In genomic region chrX:155216179-155216939, GRCh38 we compare ENCODE assay signal across 1 cellular context.
TF ChIP-seq lines count a peak whose summit lies in the region.

Gene VBP1 (plus strand): TSS chrX:155216460. CDS start chrX:155216483, 23 bp downstream.

TF ChIP-seq in H1, 55 proteins besides CTCF, POLR2A, EP300 and RAD21 (continued from another document):
- peak; percentile 82; the same call in 1 of the 2 replicates for TF ChIP-seq SP1 (IDR thresholded peaks at IDR 0.05; ENCODE audit: low read depth, low read length)
- TF ChIP-seq GTF2F1 (IDR thresholded peaks at IDR 0.05; ENCODE audit: borderline replicate concordance, low read depth, low read length), result no peak
- no peak for TF ChIP-seq CEBPB (IDR thresholded peaks at IDR 0.05; ENCODE audit: low read depth, low read length)
- no peak for TF ChIP-seq ZNF274 (IDR thresholded peaks at IDR 0.05; ENCODE audit: borderline replicate concordance, extremely low read depth, low read length)
- no peak for TF ChIP-seq HDAC2 (IDR thresholded peaks at IDR 0.05; ENCODE audit: borderline replicate concordance in 1 of 2, low read depth in 2 of 2, low read length in 2 of 2)
- TF ChIP-seq USF2 (IDR thresholded peaks at IDR 0.05; ENCODE audit: low read length), result no peak
- TF ChIP-seq EZH2 (IDR thresholded peaks at IDR 0.05; ENCODE audit: low read depth, low read length, severe bottlenecking), result no peak
- no peak for TF ChIP-seq SIRT6 (IDR thresholded peaks at IDR 0.05; ENCODE audit: low read length)
- TF ChIP-seq JUND (IDR thresholded peaks at IDR 0.05; ENCODE audit: low read length), result no peak
- TF ChIP-seq SIN3A (conservative IDR thresholded peaks at IDR 0.05 in 1 of 2, IDR thresholded peaks at IDR 0.05 in 1 of 2; ENCODE audit: low read depth in 1 of 2, low read length in 2 of 2), result no peak
- TF ChIP-seq SP4 (IDR thresholded peaks at IDR 0.05; ENCODE audit: low read length), result no peak
- TF ChIP-seq BRCA1 (IDR thresholded peaks at IDR 0.05; ENCODE audit: low read depth, low read length), result no peak
- TF ChIP-seq HDAC6 (IDR thresholded peaks at IDR 0.05; ENCODE audit: low read depth, low read length), result no peak
- TF ChIP-seq POLR2AphosphoS5 (IDR thresholded peaks at IDR 0.05; ENCODE audit: low read depth, low read length), result peak; percentile 78; the same call in 1 of the 2 replicates
- no peak for TF ChIP-seq ASH2L (IDR thresholded peaks at IDR 0.05; ENCODE audit: low read length)
- no peak for TF ChIP-seq MAX (IDR thresholded peaks at IDR 0.05)
- no peak for TF ChIP-seq SUZ12 (IDR thresholded peaks at IDR 0.05; ENCODE audit: low read length)
- TF ChIP-seq EGR1 (IDR thresholded peaks at IDR 0.05; ENCODE audit: borderline replicate concordance, low read depth, low read length), result no peak
- peak; percentile 52; the same call in 1 of the 2 replicates for TF ChIP-seq TBP (IDR thresholded peaks at IDR 0.05; ENCODE audit: low read depth, low read length)
- no peak; the same call in 1 of the 2 replicates for TF ChIP-seq CREB1 (IDR thresholded peaks at IDR 0.05)
- TF ChIP-seq YY1 (IDR thresholded peaks at IDR 0.05; ENCODE audit: low read depth, low read length), result peak; percentile 90
- peak; percentile 43 for TF ChIP-seq SP2 (IDR thresholded peaks at IDR 0.05; ENCODE audit: low read length)
- TF ChIP-seq ATF3 (IDR thresholded peaks at IDR 0.05; ENCODE audit: insufficient read depth, low read depth, low read length), result no peak
- peak; percentile 84 for TF ChIP-seq TAF1 (IDR thresholded peaks at IDR 0.05; ENCODE audit: low read depth, low read length)
- TF ChIP-seq FOSL1 (IDR thresholded peaks at IDR 0.05; ENCODE audit: insufficient read depth, low read depth, low read length), result no peak
- TF ChIP-seq TCF12 (IDR thresholded peaks at IDR 0.05; ENCODE audit: low read depth, low read length), result no peak
- no peak for TF ChIP-seq KDM4A (IDR thresholded peaks at IDR 0.05; ENCODE audit: low read depth, low read length, severe bottlenecking)
- no peak for TF ChIP-seq CBX8 (IDR thresholded peaks at IDR 0.05; ENCODE audit: borderline replicate concordance, low read depth, low read length)
- no peak for TF ChIP-seq E2F6 (IDR thresholded peaks at IDR 0.05)
- TF ChIP-seq TEAD4 (IDR thresholded peaks at IDR 0.05; ENCODE audit: low read depth, low read length), result no peak
- no peak for TF ChIP-seq SIX5 (IDR thresholded peaks at IDR 0.05; ENCODE audit: low read depth, low read length)
- TF ChIP-seq CHD1 (IDR thresholded peaks at IDR 0.05; ENCODE audit: low read depth, low read length), result no peak
- TF ChIP-seq RFX5 (IDR thresholded peaks at IDR 0.05; ENCODE audit: borderline replicate concordance, low read depth, low read length), result no peak
- no peak for TF ChIP-seq GABPA (IDR thresholded peaks at IDR 0.05; ENCODE audit: borderline replicate concordance, insufficient read depth, low read length)
- TF ChIP-seq NRF1 (IDR thresholded peaks at IDR 0.05; ENCODE audit: low read depth, low read length), result 0 out of 2 replicates have a peak, but pooled peaks have one; percentile 15
- TF ChIP-seq TAF7 (optimal IDR thresholded peaks at IDR 0.05; ENCODE audit: borderline replicate concordance, low read depth, low read length), result peak; percentile 47
- no peak for TF ChIP-seq MAFK (IDR thresholded peaks at IDR 0.05; ENCODE audit: low read depth, low read length)
- TF ChIP-seq BACH1 (IDR thresholded peaks at IDR 0.05; ENCODE audit: low read length), result no peak
- peak; percentile 53; the same call in 1 of the 2 replicates for TF ChIP-seq KDM5A (IDR thresholded peaks at IDR 0.05; ENCODE audit: low read length)
- 0 out of 2 replicates have a peak, but pooled peaks have one; percentile 82 for TF ChIP-seq RXRA (IDR thresholded peaks at IDR 0.05; ENCODE audit: insufficient read depth, low read depth, low read length)
- TF ChIP-seq BCL11A (IDR thresholded peaks at IDR 0.05; ENCODE audit: low read depth in 2 of 2, low read length in 2 of 2), result no peak
- TF ChIP-seq CHD7 (IDR thresholded peaks at IDR 0.05; ENCODE audit: insufficient replicate concordance, low read length), result no peak
- peak; percentile 70 for TF ChIP-seq PHF8 (conservative IDR thresholded peaks at IDR 0.05; ENCODE audit: low read depth, low read length)
- no peak for TF ChIP-seq KDM1A (IDR thresholded peaks at IDR 0.05; ENCODE audit: borderline replicate concordance, low read length)
- no peak for TF ChIP-seq RBBP5 (IDR thresholded peaks at IDR 0.05; ENCODE audit: borderline replicate concordance, low read depth, low read length)
- peak; percentile 72; the same call in 1 of the 2 replicates for TF ChIP-seq CHD2 (IDR thresholded peaks at IDR 0.05; ENCODE audit: low read length)
- no peak for TF ChIP-seq CBX5 (IDR thresholded peaks at IDR 0.05; ENCODE audit: low read depth, low read length)
- TF ChIP-seq SAP30 (IDR thresholded peaks at IDR 0.05; ENCODE audit: insufficient read depth, insufficient replicate concordance, low read length), result no peak
- TF ChIP-seq RNF2 (IDR thresholded peaks at IDR 0.05; ENCODE audit: borderline replicate concordance, low read depth, low read length, missing control alignments, poor library complexity, severe bottlenecking), result no peak
- no peak for TF ChIP-seq SRF (IDR thresholded peaks at IDR 0.05; ENCODE audit: low read depth, low read length)
- TF ChIP-seq CTBP2 (IDR thresholded peaks at IDR 0.05; ENCODE audit: borderline replicate concordance, insufficient read depth, insufficient read length, low read length), result no peak
- no peak for TF ChIP-seq NANOG (IDR thresholded peaks at IDR 0.05; ENCODE audit: insufficient read depth, low read depth, low read length, poor library complexity, severe bottlenecking)
